8 cellular contexts compared by ENCODE assay signal in genomic region chrX:136496768-136497555, GRCh38. TPM values are rescaled to one million over a fixed set of nuclear protein-coding genes. Genes with fewer than 3 reads are reported as not detected.
DNase-seq lines count a peak whose midpoint lies in the region; ATAC-seq and TF ChIP-seq lines count a peak whose summit lies in the region.

No MANE protein-coding gene starts in this region.

- peak overlapping the region; percentile 85 for H3K27ac ChIP-seq in RWPE2 (ENCODE audit: poor library complexity, severe bottlenecking)

- H3K9ac ChIP-seq in ES-I3 (ENCODE audit: low read depth, low read length), result peak overlapping the region; percentile 65

- H3K4me3 Mint-ChIP-seq in nephron, result peak overlapping the region; percentile 92 to 98 (median 94)

- H3K9me3 Mint-ChIP-seq in nephron, result no peaks in the 10 kb centered on the region

- H3K9me3 ChIP-seq in ES-I3 (ENCODE audit: control insufficient read depth, insufficient read depth, low read length), result no peaks in the 10 kb centered on the region
- no peaks in the 10 kb centered on the region for H3K9me3 ChIP-seq in RWPE2 (ENCODE audit: severe bottlenecking)

- H3K36me3 Mint-ChIP-seq in nephron (ENCODE audit: low read depth), result peaks cover 9% of the 10 kb centered on the region

- peak; percentile 86 for DNase-seq in H7
- DNase-seq in LoVo (ENCODE audit: low spot score), result peak; percentile 73
- peak; percentile 74 for DNase-seq in RWPE2 (ENCODE audit: low spot score)
- DNase-seq in activated effector memory CD4-positive, alpha-beta T cell treated with Interleukin-2 at 50 U/mL for 16 hours, result peak; percentile 81
- peak; percentile 80 for DNase-seq in fibroblast of the aortic adventitia (ENCODE audit: low read depth)
- DNase-seq in stimulated activated naive CD4-positive, alpha-beta T cell treated with Interleukin-2 at 50 U/mL for 16 hours (lab: John Stamatoyannopoulos, UW), result peak; percentile 88

- TF ChIP-seq CTCF in RWPE2 (IDR thresholded peaks at IDR 0.05; ENCODE audit: poor library complexity, severe bottlenecking) (no peak), fibroblast of the aortic adventitia (IDR thresholded peaks at IDR 0.05; ENCODE audit: insufficient read depth, low read length) (no peak), nephron (IDR thresholded peaks at IDR 0.05; ENCODE audit: unreplicated experiment in 3 of 3) (no peak)

- no peaks in the 10 kb centered on the region for H3K4me1 ChIP-seq in ES-I3 (ENCODE audit: insufficient read depth, low read length)
- no peaks in the 10 kb centered on the region for H3K4me1 ChIP-seq in RWPE2 (ENCODE audit: insufficient read depth, poor library complexity, severe bottlenecking)

- H3K27me3 ChIP-seq in H7 (ENCODE audit: control insufficient read depth, insufficient read depth, low read length) (no peaks in the 10 kb centered on the region), RWPE2 (ENCODE audit: insufficient read depth, poor library complexity, severe bottlenecking) (no peaks in the 10 kb centered on the region)

- no peaks in the 10 kb centered on the region for H3K36me3 ChIP-seq in ES-I3 (ENCODE audit: insufficient read depth, low read length)
- H3K36me3 ChIP-seq in H7 (replicated peaks; ENCODE audit: control insufficient read depth, insufficient read depth, low read length), result peaks cover 1% of the 10 kb centered on the region; the same call in 1 of the 2 replicates
- peaks cover 22% of the 10 kb centered on the region for H3K36me3 ChIP-seq in RWPE2 (ENCODE audit: low read depth)

- H3K27me3 Mint-ChIP-seq in nephron (ENCODE audit: low read depth), result no peaks in the 10 kb centered on the region

- H3K27ac Mint-ChIP-seq in nephron, result peak overlapping the region; percentile 97 to 99 (median 98)

- H3K4me1 Mint-ChIP-seq in nephron, result peaks cover 14% of the 10 kb centered on the region

- ATAC-seq in RWPE2 (ENCODE audit: low read depth), result peak; percentile 77

- H3K4me3 ChIP-seq in H7 (ENCODE audit: insufficient read depth, low read depth, low read length), result peak overlapping the region; percentile 82
- H3K4me3 ChIP-seq in RWPE2 (ENCODE audit: severe bottlenecking), result peak overlapping the region; percentile 91
- H3K4me3 ChIP-seq in fibroblast of the aortic adventitia (ENCODE audit: low read depth, low read length), result peak overlapping the region; percentile 77

RNA-seq across cellular contexts. Expression of gene HTATSF1, which starts 0.4 kb away (rescaled TPM):
- 61.4 and 72.0 TPM in 2 replicates for total RNA-seq in H7 (2014; rRNA removed; shearing (Covaris generic))
- total RNA-seq in fibroblast of the aortic adventitia (ENCODE audit: low replicate concordance), result 37.5 and 99.5 TPM in 2 replicates

RNA-seq across cellular contexts. Expression of gene BRS3, which starts 9.2 kb away (rescaled TPM):
- not detected in 2 replicates for total RNA-seq in H7 (2014; rRNA removed; shearing (Covaris generic))
- total RNA-seq in fibroblast of the aortic adventitia (ENCODE audit: low replicate concordance), result not detected in 2 replicates

RNA-seq across cellular contexts. Expression of gene VGLL1, which starts 35.1 kb away (rescaled TPM):
- not detected in 2 replicates for total RNA-seq in H7 (2014; rRNA removed; shearing (Covaris generic))
- total RNA-seq in fibroblast of the aortic adventitia (ENCODE audit: low replicate concordance), result not detected in 2 replicates

Comparison
In these comparisons a context has a peak if more than half of its experiments do, and no peak if none do; other contexts are left out.
1. Peak in every context shown above with its lines: DNase-seq, ATAC-seq, H3K4me3 ChIP-seq and H3K27ac ChIP-seq.